ENCODE assay signal across 1 cellular context in genomic region chr15:68404056-68404798, GRCh38.
TF ChIP-seq lines count a peak whose summit lies in the region.

No MANE protein-coding gene starts in this region.

TF ChIP-seq in HEK293, 187 proteins besides CTCF, POLR2A, EP300 and RAD21:
- TF ChIP-seq ZNF768 (tag by site-specific recombination; IDR thresholded peaks at IDR 0.05) (peak; percentile 66; the same call in 1 of the 2 replicates), ZNF555 (tag by site-specific recombination; conservative IDR thresholded peaks at IDR 0.05) (no peak)
TF ChIP-seq in HEK293: peak in this region for 1.
